Comparison of ENCODE assay signal across 9 cellular contexts in the genomic region with DNA sequence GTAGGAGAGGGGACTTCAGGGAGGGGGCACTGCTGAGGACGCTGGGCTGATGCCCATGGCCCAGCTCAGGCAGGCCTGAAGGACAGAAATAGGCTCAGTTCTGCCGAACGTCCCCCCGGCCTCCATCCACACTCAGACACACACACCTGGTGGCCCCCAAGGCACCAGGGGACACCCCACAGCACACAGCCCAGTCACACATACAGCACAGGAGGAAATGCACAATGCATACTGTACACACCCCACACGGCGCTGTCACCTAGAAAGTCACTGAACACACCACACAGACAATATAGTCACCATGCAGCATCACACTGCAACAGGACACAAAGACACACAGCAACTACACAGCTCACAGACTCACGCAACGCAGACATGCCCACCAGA. TPM values are rescaled to one million over a fixed set of nuclear protein-coding genes. Genes with fewer than 3 reads are reported as not detected.
DNase-seq lines count a peak whose midpoint lies in the region; ATAC-seq lines count a peak whose summit lies in the region.
"Had no signal": no experiment of that assay in that cellular context is flagged by ENCODE, and none has a peak within 500 bp of the region (broad histone marks: within the 10 kb centered on the region; RNA-seq: fewer than 3 reads in every experiment).

No MANE protein-coding gene starts in this region.

- peak overlapping the region; percentile 98 for H3K27ac Mint-ChIP-seq in T-helper 17 cell
- H3K27ac Mint-ChIP-seq in stimulated activated effector memory CD8-positive, alpha-beta T cell treated with anti-CD3 and anti-CD28 coated beads, Interleukin-12 subunit alpha, Interleukin-12 subunit beta, amount 100 ng/mL, for 72 hours, result peak overlapping the region; percentile 95

- H3K9me3 Mint-ChIP-seq in stimulated activated effector memory CD8-positive, alpha-beta T cell treated with anti-CD3 and anti-CD28 coated beads, Interleukin-12 subunit alpha, Interleukin-12 subunit beta, amount 100 ng/mL, for 72 hours, result no peaks in the 10 kb centered on the region

- H3K4me3 ChIP-seq in esophagus (ENCODE audit: low read depth in 1 of 2, low read length in 2 of 2), result peak overlapping the region; percentile 84 to 88

- H3K4me3 Mint-ChIP-seq in T-helper 17 cell, result peak overlapping the region; percentile 99
- peak overlapping the region; percentile 92 for H3K4me3 Mint-ChIP-seq in stimulated activated effector memory CD8-positive, alpha-beta T cell treated with anti-CD3 and anti-CD28 coated beads, Interleukin-12 subunit alpha, Interleukin-12 subunit beta, amount 100 ng/mL, for 72 hours

- ATAC-seq in T-helper 17 cell, result peak; percentile 48
- ATAC-seq in stimulated activated effector memory CD8-positive, alpha-beta T cell treated with anti-CD3 and anti-CD28 coated beads, Interleukin-12 subunit alpha, Interleukin-12 subunit beta, amount 100 ng/mL, for 72 hours, result peak; percentile 78
- ATAC-seq in GM21528 (IDR thresholded peaks at IDR 0.05; ENCODE audit: low FRiP score, unreplicated experiment), result no peak

- H3K36me3 Mint-ChIP-seq in T-helper 17 cell (ENCODE audit: low read depth), result peaks cover 9% of the 10 kb centered on the region
- H3K36me3 Mint-ChIP-seq in stimulated activated effector memory CD8-positive, alpha-beta T cell treated with anti-CD3 and anti-CD28 coated beads, Interleukin-12 subunit alpha, Interleukin-12 subunit beta, amount 100 ng/mL, for 72 hours, result peaks cover 47% of the 10 kb centered on the region

- 32 to 36% methylated on average over 8 of the region's 8 CpGs for WGBS in esophagus, 2 donors

- peaks cover 0 to 16% of the 10 kb centered on the region in 2 donors for H3K4me1 ChIP-seq in esophagus (ENCODE audit: control insufficient read depth in 2 of 2, insufficient read depth in 2 of 2, low read length in 1 of 2)

- peak overlapping the region; percentile 98 to 99 for H3K27ac ChIP-seq in esophagus (ENCODE audit: low read depth in 2 of 2, low read length in 1 of 2)

- H3K9me3 ChIP-seq in T-helper 17 cell (ENCODE audit: control insufficient read depth, low read length, poor library complexity, severe bottlenecking) (no peaks in the 10 kb centered on the region), esophagus (ENCODE audit: control insufficient read depth in 2 of 2, insufficient read depth in 1 of 2, low read depth in 1 of 2, low read length in 1 of 2) (no peaks in the 10 kb centered on the region)

- no peaks in the 10 kb centered on the region for H3K27me3 Mint-ChIP-seq in T-helper 17 cell

- H3K36me3 ChIP-seq in esophagus (ENCODE audit: control insufficient read depth in 2 of 2, insufficient read depth in 2 of 2, low read length in 1 of 2), result peaks cover 0 to 15% of the 10 kb centered on the region in 2 donors

- H3K27me3 ChIP-seq in esophagus (ENCODE audit: control insufficient read depth in 1 of 2, insufficient read depth in 2 of 2, low read length in 2 of 2), result no peaks in the 10 kb centered on the region

- H3K4me1 Mint-ChIP-seq in T-helper 17 cell, result peaks cover 53% of the 10 kb centered on the region
- H3K4me1 Mint-ChIP-seq in stimulated activated effector memory CD8-positive, alpha-beta T cell treated with anti-CD3 and anti-CD28 coated beads, Interleukin-12 subunit alpha, Interleukin-12 subunit beta, amount 100 ng/mL, for 72 hours, result peaks cover 77% of the 10 kb centered on the region

- peak in 2 of 3 experiments; percentile 53 to 56 for DNase-seq in NCI-H1417 (lab: John Stamatoyannopoulos, UW)
- DNase-seq in NCI-H1417 treated with DMSO at 0.1 percent for 48 hours (lab: John Stamatoyannopoulos, UW), result no peak
- no peak for DNase-seq in T-helper 17 cell
- DNase-seq in stimulated activated effector memory CD8-positive, alpha-beta T cell treated with anti-CD3 and anti-CD28 coated beads, Interleukin-12 subunit alpha, Interleukin-12 subunit beta, amount 100 ng/mL, for 72 hours (ENCODE audit: low spot score in 2 of 2), result no peak
- no peak for DNase-seq in AML-193 (lab: John Stamatoyannopoulos, UW)
- DNase-seq in DMS114 treated with DMSO at 0.1 percent for 48 hours (lab: John Stamatoyannopoulos, UW; ENCODE audit: unreplicated experiment), result no peak

RNA-seq across cellular contexts. Expression of a gene that starts 0.6 kb away (rescaled TPM):
- total RNA-seq in T-helper 17 cell, result 100 to 1,000 TPM; 206 to 261 TPM
- polyA plus RNA-seq in esophagus, result 100 to 1,000 TPM; 136 to 302 TPM
- total RNA-seq: lung microvascular endothelial cell had no signal

RNA-seq across cellular contexts. Expression of a gene that starts 20.4 kb away (rescaled TPM):
- 10 to 100 TPM; 24.8 to 27.0 TPM for total RNA-seq in T-helper 17 cell
- 10 to 100 TPM; 31.5 to 46.6 TPM for polyA plus RNA-seq in esophagus

RNA-seq across cellular contexts. Expression of a gene that starts 24.4 kb away (rescaled TPM):
- total RNA-seq in T-helper 17 cell, result 1 to 10 TPM; 3.3 to 4.9 TPM
- 100 to 1,000 TPM in 1 of 2 donors, 10 to 100 TPM in 1; 48.5 to 110 TPM for polyA plus RNA-seq in esophagus

RNA-seq across cellular contexts. Expression of a gene that starts 32.2 kb away (rescaled TPM):
- total RNA-seq in T-helper 17 cell, result not detected
- 1 to 10 TPM; 1.6 to 2.6 TPM for polyA plus RNA-seq in esophagus
- total RNA-seq: lung microvascular endothelial cell had no signal

RNA-seq across cellular contexts. Expression of a gene that starts 40.7 kb away (rescaled TPM):
- not detected for total RNA-seq in T-helper 17 cell
- 10 to 100 TPM; 10.5 to 14.5 TPM for polyA plus RNA-seq in esophagus
- total RNA-seq: lung microvascular endothelial cell had no signal

Comparison
In these comparisons a context has a peak if more than half of its experiments do, and no peak if none do; other contexts are left out.
1. DNase-seq: peak in NCI-H1417 (2 of 3); none in NCI-H1417 treated with DMSO at 0.1 percent for 48 hours (single experiment), T-helper 17 cell (0 of 3), stimulated activated effector memory CD8-positive, alpha-beta T cell treated with anti-CD3 and anti-CD28 coated beads, Interleukin-12 subunit alpha, Interleukin-12 subunit beta, amount 100 ng/mL, for 72 hours (0 of 2), AML-193 (0 of 2) and DMS114 treated with DMSO at 0.1 percent for 48 hours (single experiment).